In the genomic region with DNA sequence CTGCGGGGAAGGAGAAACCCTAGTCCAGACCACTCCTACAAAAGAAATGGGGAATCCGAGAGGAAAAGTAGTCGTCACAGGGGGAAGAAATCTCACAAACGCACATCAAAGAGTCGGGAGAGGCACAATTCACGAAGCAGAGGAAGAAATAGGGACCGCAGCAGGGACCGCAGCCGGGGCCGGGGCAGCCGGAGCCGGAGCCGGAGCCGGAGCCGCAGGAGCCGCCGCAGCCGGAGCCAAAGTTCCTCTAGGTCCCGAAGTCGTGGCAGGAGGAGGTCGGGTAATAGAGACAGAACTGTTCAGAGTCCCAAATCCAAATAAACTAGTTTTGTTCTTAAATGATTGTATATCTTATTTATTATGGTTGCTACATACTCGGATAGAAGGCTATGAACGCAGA, we compare ENCODE assay signal across 25 cellular contexts.
"Had no signal": no experiment of that assay in that cellular context is flagged by ENCODE, and none has a peak within 500 bp of the region (broad histone marks: within the 10 kb centered on the region; RNA-seq: fewer than 3 reads in every experiment).

No MANE protein-coding gene starts in this region.

- H3K4me3 ChIP-seq: esophagus squamous epithelium, heart right ventricle, left lung, lung, suprapubic skin, tibial nerve had no signal

- H3K27ac Mint-ChIP-seq: activated CD4-positive, alpha-beta memory T cell treated with anti-CD3 and anti-CD28 coated beads, Interleukin-2, amount 10 ng/mL, durations not matched to agents 7 days and 5 days; activated CD4-positive, alpha-beta T cell treated with anti-CD3 and anti-CD28 coated beads, Interleukin-2, amount 10 ng/mL, durations not matched to agents 7 days and 5 days had no signal

- H3K27me3 Mint-ChIP-seq: activated CD4-positive, alpha-beta memory T cell treated with anti-CD3 and anti-CD28 coated beads, Interleukin-2, amount 10 ng/mL, durations not matched to agents 7 days and 5 days; activated CD4-positive, alpha-beta T cell treated with anti-CD3 and anti-CD28 coated beads, Interleukin-2, amount 10 ng/mL, durations not matched to agents 7 days and 5 days had no signal

- H3K9me3 ChIP-seq: esophagus squamous epithelium, heart right ventricle, left lung, suprapubic skin, tibial nerve had no signal

- H3K4me1 ChIP-seq: esophagus squamous epithelium, heart right ventricle, left lung, suprapubic skin, tibial nerve had no signal

- H3K9me3 Mint-ChIP-seq: activated CD4-positive, alpha-beta memory T cell treated with anti-CD3 and anti-CD28 coated beads, Interleukin-2, amount 10 ng/mL, durations not matched to agents 7 days and 5 days; activated CD4-positive, alpha-beta T cell treated with anti-CD3 and anti-CD28 coated beads, Interleukin-2, amount 10 ng/mL, durations not matched to agents 7 days and 5 days had no signal

- H3K27ac ChIP-seq: brain microvascular endothelial cell, epithelial cell of prostate, esophagus squamous epithelium, heart right ventricle, left lung, suprapubic skin, tibial nerve had no signal

- DNase-seq: activated CD4-positive, alpha-beta memory T cell treated with anti-CD3 and anti-CD28 coated beads, Interleukin-2, amount 10 ng/mL, durations not matched to agents 7 days and 5 days; activated CD4-positive, alpha-beta T cell treated with anti-CD3 and anti-CD28 coated beads for 1 hour; activated CD4-positive, alpha-beta T cell treated with anti-CD3 and anti-CD28 coated beads, Interleukin-2, amount 10 ng/mL, durations not matched to agents 7 days and 5 days; activated CD8-positive, alpha-beta memory T cell treated with anti-CD3 and anti-CD28 coated beads, Interleukin-2, amount 50 U/mL, for 48 hours; activated naive CD4-positive, alpha-beta T cell; activated T-cell treated with anti-CD3 and anti-CD28 coated beads, Interleukin-2, amount 50 U/mL, for 48 hours; amniotic stem cell; brain microvascular endothelial cell; caudate nucleus; dermis blood vessel endothelial cell; effector CD4-positive, alpha-beta T cell; esophagus squamous epithelium; foreskin melanocyte; heart right ventricle; kidney glomerular epithelial cell; left lung; occipital lobe; right cardiac atrium; stimulated activated CD4-positive, alpha-beta T cell treated with anti-CD3 and anti-CD28 coated beads, Interleukin-15, amount 100 ng/mL, for 24 hours; stimulated activated naive CD4-positive, alpha-beta T cell; T-helper 9 cell had no signal

- ATAC-seq: heart right ventricle, left lung, right cardiac atrium had no signal

- H3K4me3 Mint-ChIP-seq: activated CD4-positive, alpha-beta memory T cell treated with anti-CD3 and anti-CD28 coated beads, Interleukin-2, amount 10 ng/mL, durations not matched to agents 7 days and 5 days; activated CD4-positive, alpha-beta T cell treated with anti-CD3 and anti-CD28 coated beads, Interleukin-2, amount 10 ng/mL, durations not matched to agents 7 days and 5 days had no signal

- H3K27me3 ChIP-seq: brain microvascular endothelial cell, esophagus squamous epithelium, heart right ventricle, left lung, suprapubic skin, tibial nerve had no signal
